1 cellular context compared by ENCODE assay signal in the genomic region with DNA sequence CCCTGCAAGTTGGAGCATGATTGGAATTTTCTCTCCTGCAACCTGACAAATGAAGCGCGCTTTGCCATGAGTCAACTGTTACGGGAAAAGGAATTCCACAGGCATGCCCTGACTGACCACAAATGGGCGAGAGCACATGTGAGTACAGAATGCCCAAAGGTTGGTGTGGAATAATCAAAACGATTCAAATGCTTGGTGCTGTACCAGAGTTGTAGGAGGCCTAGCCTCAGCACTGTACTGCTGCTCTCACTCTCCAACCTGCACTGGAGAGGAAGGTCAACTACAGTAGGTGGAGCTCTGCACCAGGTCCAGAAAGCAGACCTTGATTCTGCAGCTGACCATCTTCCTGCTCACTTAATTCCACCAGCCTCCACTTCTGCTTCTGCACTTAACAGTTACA.
A peak's percentile ranks its signal among the peaks of the same experiment; 100 is the strongest.
TF ChIP-seq lines count a peak whose summit lies in the region.

No MANE protein-coding gene starts in this region.

TF ChIP-seq in IMR-90, 13 proteins besides CTCF, POLR2A, EP300 and RAD21 (continued from another document):
- peak; percentile 41; the same call in 1 of the 2 replicates for TF ChIP-seq MXI1 (IDR thresholded peaks at IDR 0.05; ENCODE audit: borderline replicate concordance, low read depth, low read length)
- TF ChIP-seq BHLHE40 (IDR thresholded peaks at IDR 0.05; ENCODE audit: low read depth, low read length): peak; percentile 64; the same call in 1 of the 2 replicates
TF ChIP-seq in IMR-90: peak in this region for 2.
